ENCODE assay signal across 38 cellular contexts in genomic region chr18:22129778-22130177, GRCh38. TPM values are rescaled to one million over a fixed set of nuclear protein-coding genes. Genes with fewer than 3 reads are reported as not detected.
"Had no signal": no experiment of that assay in that cellular context is flagged by ENCODE, and none has a peak within 500 bp of the region (broad histone marks: within the 10 kb centered on the region; RNA-seq: fewer than 3 reads in every experiment).

No MANE protein-coding gene starts in this region.

- H3K4me1 ChIP-seq: adrenal gland, breast epithelium had no signal

- H3K27ac Mint-ChIP-seq: activated B cell treated with CpG ODN at 0.5 μM for 24 hours; activated CD4-positive, alpha-beta memory T cell treated with anti-CD3 and anti-CD28 coated beads for 36 hours; activated CD4-positive, alpha-beta T cell treated with anti-CD3 and anti-CD28 coated beads, Interleukin-2, amount 10 ng/mL, durations not matched to agents 24 days and 14 days; activated CD8-positive, alpha-beta T cell treated with anti-CD3 and anti-CD28 coated beads for 36 hours; activated naive CD4-positive, alpha-beta T cell treated with anti-CD3 and anti-CD28 coated beads for 36 hours; activated naive CD4-positive, alpha-beta T cell treated with anti-CD3 and anti-CD28 coated beads, Interleukin-2, amount 50 U/mL, for 72 hours; activated naive CD8-positive, alpha-beta T cell treated with anti-CD3 and anti-CD28 coated beads for 36 hours; activated T-cell treated with anti-CD3 and anti-CD28 coated beads, Interleukin-2, amount 50 U/mL, for 72 hours; activated T-helper 1 cell treated with anti-CD3 and anti-CD28 coated beads, Interleukin-12 subunit alpha, Interleukin-12 subunit beta, Interleukin-2, Interleukin-4 antibody, amounts not matched to agents 30 ng/mL and 10 ng/mL and 1 ng/mL, durations not matched to agents 14 hours and 24 hours and 36 hours; activated T-helper 17 cell treated with anti-CD3 and anti-CD28 coated beads, Interleukin-2, amount 50 U/mL, for 72 hours; T-helper 1 cell treated with Interleukin-12 subunit alpha and Interleukin-12 subunit beta and Interleukin-4 antibody, amounts not matched to agents 30 μg/mL and 1 μg/mL, for 36 hours; T-helper 2 cell treated with Interferon-gamma antibody and Interleukin-4, amounts not matched to agents 5 μg/mL and 100 μg/mL, for 36 hours had no signal

- H3K9me3 ChIP-seq: adrenal gland, body of pancreas, breast epithelium had no signal

- H3K4me1 Mint-ChIP-seq: activated B cell treated with CpG ODN at 0.5 μM for 24 hours; activated CD4-positive, alpha-beta T cell treated with anti-CD3 and anti-CD28 coated beads, Interleukin-2, amount 10 ng/mL, durations not matched to agents 24 days and 14 days; activated naive CD8-positive, alpha-beta T cell treated with anti-CD3 and anti-CD28 coated beads for 36 hours; activated T-helper 17 cell treated with anti-CD3 and anti-CD28 coated beads, Interleukin-2, amount 50 U/mL, for 72 hours had no signal

- H3K9me3 Mint-ChIP-seq: activated B cell treated with CpG ODN at 0.5 μM for 24 hours; activated CD4-positive, alpha-beta memory T cell treated with anti-CD3 and anti-CD28 coated beads for 36 hours; activated CD4-positive, alpha-beta T cell treated with anti-CD3 and anti-CD28 coated beads, Interleukin-2, amount 10 ng/mL, durations not matched to agents 24 days and 14 days; activated CD8-positive, alpha-beta T cell treated with anti-CD3 and anti-CD28 coated beads for 36 hours; activated naive CD4-positive, alpha-beta T cell treated with anti-CD3 and anti-CD28 coated beads for 36 hours; activated naive CD4-positive, alpha-beta T cell treated with anti-CD3 and anti-CD28 coated beads, Interleukin-2, amount 50 U/mL, for 72 hours; activated naive CD8-positive, alpha-beta T cell treated with anti-CD3 and anti-CD28 coated beads for 36 hours; activated T-cell treated with anti-CD3 and anti-CD28 coated beads, Interleukin-2, amount 50 U/mL, for 4 hours; activated T-cell treated with anti-CD3 and anti-CD28 coated beads, Interleukin-2, amount 50 U/mL, for 72 hours; activated T-helper 17 cell treated with anti-CD3 and anti-CD28 coated beads, Interleukin-2, amount 50 U/mL, for 72 hours; T-helper 1 cell treated with Interleukin-12 subunit alpha and Interleukin-12 subunit beta and Interleukin-4 antibody, amounts not matched to agents 30 μg/mL and 1 μg/mL, for 36 hours; T-helper 2 cell treated with Interferon-gamma antibody and Interleukin-4, amounts not matched to agents 5 μg/mL and 100 μg/mL, for 36 hours had no signal

- H3K27ac ChIP-seq: adrenal gland, body of pancreas, brain microvascular endothelial cell, breast epithelium, WERI-Rb-1 had no signal

- H3K36me3 Mint-ChIP-seq: activated CD4-positive, alpha-beta memory T cell treated with anti-CD3 and anti-CD28 coated beads for 36 hours; activated naive CD4-positive, alpha-beta T cell treated with anti-CD3 and anti-CD28 coated beads, Interleukin-2, amount 50 U/mL, for 72 hours; activated naive CD8-positive, alpha-beta T cell treated with anti-CD3 and anti-CD28 coated beads for 36 hours had no signal

- H3K4me3 ChIP-seq: adrenal gland, body of pancreas, breast epithelium had no signal

- H3K4me3 Mint-ChIP-seq: activated B cell treated with CpG ODN at 0.5 μM for 24 hours; activated CD4-positive, alpha-beta memory T cell treated with anti-CD3 and anti-CD28 coated beads for 36 hours; activated CD4-positive, alpha-beta T cell treated with anti-CD3 and anti-CD28 coated beads, Interleukin-2, amount 10 ng/mL, durations not matched to agents 24 days and 14 days; activated CD8-positive, alpha-beta T cell treated with anti-CD3 and anti-CD28 coated beads for 36 hours; activated naive CD4-positive, alpha-beta T cell treated with anti-CD3 and anti-CD28 coated beads for 36 hours; activated naive CD8-positive, alpha-beta T cell treated with anti-CD3 and anti-CD28 coated beads for 36 hours; activated T-cell treated with anti-CD3 and anti-CD28 coated beads, Interleukin-2, amount 50 U/mL, for 4 hours; activated T-cell treated with anti-CD3 and anti-CD28 coated beads, Interleukin-2, amount 50 U/mL, for 72 hours; activated T-helper 1 cell treated with anti-CD3 and anti-CD28 coated beads, Interleukin-12 subunit alpha, Interleukin-12 subunit beta, Interleukin-2, Interleukin-4 antibody, amounts not matched to agents 30 ng/mL and 10 ng/mL and 1 ng/mL, durations not matched to agents 14 hours and 24 hours and 36 hours; activated T-helper 17 cell treated with anti-CD3 and anti-CD28 coated beads, Interleukin-2, amount 50 U/mL, for 72 hours; T-helper 1 cell treated with Interleukin-12 subunit alpha and Interleukin-12 subunit beta and Interleukin-4 antibody, amounts not matched to agents 30 μg/mL and 1 μg/mL, for 36 hours; T-helper 2 cell treated with Interferon-gamma antibody and Interleukin-4, amounts not matched to agents 5 μg/mL and 100 μg/mL, for 36 hours had no signal

- DNase-seq: activated B cell treated with CpG ODN at 0.5 μM for 24 hours; activated CD4-positive, alpha-beta memory T cell treated with anti-CD3 and anti-CD28 coated beads for 36 hours; activated CD4-positive, alpha-beta T cell treated with anti-CD3 and anti-CD28 coated beads for 4 hours; activated CD4-positive, alpha-beta T cell treated with anti-CD3 and anti-CD28 coated beads, Interleukin-2, amount 10 ng/mL, durations not matched to agents 24 days and 14 days; activated CD4-positive, alpha-beta T cell treated with anti-CD3 and anti-CD28 coated beads, Interleukin-2, amount 50 U/mL, for 1 hour; activated CD4-positive, alpha-beta T cell treated with anti-CD3 and anti-CD28 coated beads, Interleukin-2, amount 50 U/mL, for 4 hours; activated CD4-positive, CD25-positive, alpha-beta regulatory T cell treated with anti-CD3 and anti-CD28 coated beads, Interleukin-2, amount 50 U/mL, for 72 hours; activated CD8-positive, alpha-beta memory T cell treated with anti-CD3 and anti-CD28 coated beads, Interleukin-2, amount 50 U/mL, for 4 hours; activated CD8-positive, alpha-beta T cell treated with anti-CD3 and anti-CD28 coated beads for 36 hours; activated effector memory CD4-positive, alpha-beta T cell treated with anti-CD3 and anti-CD28 coated beads, Interleukin-2, amount 50 U/mL, for 16 hours; activated gamma-delta T cell treated with Interleukin-2 at 50 U/mL for 16 hours; activated naive CD4-positive, alpha-beta T cell; activated naive CD4-positive, alpha-beta T cell treated with anti-CD3 and anti-CD28 coated beads for 36 hours; activated naive CD4-positive, alpha-beta T cell treated with anti-CD3 and anti-CD28 coated beads, Interleukin-2, amount 50 U/mL, for 16 hours; activated naive CD8-positive, alpha-beta T cell treated with anti-CD3 and anti-CD28 coated beads for 36 hours; activated T-cell treated with anti-CD3 and anti-CD28 coated beads for 4 hours; activated T-cell treated with anti-CD3 and anti-CD28 coated beads, Interleukin-2, amount 50 U/mL, for 1 hour; activated T-cell treated with anti-CD3 and anti-CD28 coated beads, Interleukin-2, amount 50 U/mL, for 4 hours; activated T-cell treated with anti-CD3 and anti-CD28 coated beads, Interleukin-2, amount 50 U/mL, for 72 hours; adrenal gland; amniotic stem cell; aorta; body of pancreas; brain microvascular endothelial cell; central memory CD4-positive, alpha-beta T cell; T-helper 1 cell; T-helper 2 cell; T-helper 9 cell; WERI-Rb-1 had no signal

- H3K27me3 ChIP-seq: adrenal gland, body of pancreas, brain microvascular endothelial cell, breast epithelium had no signal

- H3K27me3 Mint-ChIP-seq: activated B cell treated with CpG ODN at 0.5 μM for 24 hours; activated CD4-positive, alpha-beta memory T cell treated with anti-CD3 and anti-CD28 coated beads for 36 hours; activated CD4-positive, alpha-beta T cell treated with anti-CD3 and anti-CD28 coated beads, Interleukin-2, amount 10 ng/mL, durations not matched to agents 24 days and 14 days; activated naive CD8-positive, alpha-beta T cell treated with anti-CD3 and anti-CD28 coated beads for 36 hours; activated T-helper 17 cell treated with anti-CD3 and anti-CD28 coated beads, Interleukin-2, amount 50 U/mL, for 72 hours had no signal

- FAIRE-seq: astrocyte, TTC549 had no signal

- H3K36me3 ChIP-seq: adrenal gland, brain microvascular endothelial cell, breast epithelium, WERI-Rb-1 had no signal

- ATAC-seq: activated CD8-positive, alpha-beta T cell treated with anti-CD3 and anti-CD28 coated beads for 36 hours; activated naive CD4-positive, alpha-beta T cell treated with anti-CD3 and anti-CD28 coated beads, Interleukin-2, amount 50 U/mL, for 72 hours; activated T-cell treated with anti-CD3 and anti-CD28 coated beads, Interleukin-2, amount 50 U/mL, for 4 hours; activated T-cell treated with anti-CD3 and anti-CD28 coated beads, Interleukin-2, amount 50 U/mL, for 72 hours; activated T-helper 17 cell treated with anti-CD3 and anti-CD28 coated beads, Interleukin-2, amount 50 U/mL, for 72 hours had no signal

RNA-seq across cellular contexts. Expression of gene GATA6, which starts 39.6 kb away (rescaled TPM):
- total RNA-seq: activated B cell treated with CpG ODN at 0.5 μM for 24 hours; activated CD4-positive, alpha-beta T cell treated with anti-CD3 and anti-CD28 coated beads, Interleukin-2, amount 10 ng/mL, durations not matched to agents 24 days and 14 days; activated CD8-positive, alpha-beta memory T cell treated with anti-CD3 and anti-CD28 coated beads for 36 hours; activated CD8-positive, alpha-beta T cell treated with anti-CD3 and anti-CD28 coated beads for 36 hours; activated naive CD4-positive, alpha-beta T cell treated with anti-CD3 and anti-CD28 coated beads for 36 hours; activated naive CD4-positive, alpha-beta T cell treated with anti-CD3 and anti-CD28 coated beads, Interleukin-2, amount 50 U/mL, for 72 hours; activated naive CD8-positive, alpha-beta T cell treated with anti-CD3 and anti-CD28 coated beads for 36 hours; activated T-helper 1 cell treated with anti-CD3 and anti-CD28 coated beads, Interleukin-12 subunit alpha, Interleukin-12 subunit beta, Interleukin-2, Interleukin-4 antibody, amounts not matched to agents 30 ng/mL and 10 ng/mL and 1 ng/mL, durations not matched to agents 14 hours and 24 hours and 36 hours; activated T-helper 17 cell treated with anti-CD3 and anti-CD28 coated beads, Interleukin-2, amount 50 U/mL, for 72 hours had no signal
